ENCODE assay signal across 1 cellular context in genomic region chrX:149540621-149541520, GRCh38.
TF ChIP-seq lines count a peak whose summit lies in the region.

EOLA1 (plus strand) TSS chrX:149541012; CDS start chrX:149545631, 4,619 bp downstream.

TF ChIP-seq in HepG2, 621 proteins besides CTCF, POLR2A, EP300 and RAD21 (continued from another document and continues in another):
- TF ChIP-seq ZNF276 (CRISPR knock-in tag; IDR thresholded peaks at IDR 0.05; ENCODE audit: low read depth) = no peak
- no peak for TF ChIP-seq TRIM24 (CRISPR knock-in tag; IDR thresholded peaks at IDR 0.05)
- TF ChIP-seq PAX8 (CRISPR knock-in tag; IDR thresholded peaks at IDR 0.05; ENCODE audit: borderline replicate concordance) = no peak
- peak; percentile 89 for TF ChIP-seq ZNF143 (CRISPR knock-in tag; IDR thresholded peaks at IDR 0.05)
- TF ChIP-seq ZFP62 (CRISPR knock-in tag; IDR thresholded peaks at IDR 0.05) = no peak
- no peak for TF ChIP-seq REST (IDR thresholded peaks at IDR 0.05; ENCODE audit: borderline replicate concordance in 1 of 2, low read depth in 1 of 2, low read length in 2 of 2)
- TF ChIP-seq ZBTB43 (CRISPR knock-in tag; conservative IDR thresholded peaks at IDR 0.05) = no peak
- TF ChIP-seq ZSCAN21 (CRISPR knock-in tag; IDR thresholded peaks at IDR 0.05; ENCODE audit: borderline replicate concordance) = peak; percentile 32; the same call in 1 of the 2 replicates
- TF ChIP-seq AKAP8 (CRISPR knock-in tag; IDR thresholded peaks at IDR 0.05) = no peak
- no peak for TF ChIP-seq SMC3 (IDR thresholded peaks at IDR 0.05; ENCODE audit: low read length)
- no peak for TF ChIP-seq ZNF20 (CRISPR knock-in tag; IDR thresholded peaks at IDR 0.05)
- no peak for TF ChIP-seq ZXDC (CRISPR knock-in tag; IDR thresholded peaks at IDR 0.05)
- no peak for TF ChIP-seq ZNF720 (CRISPR knock-in tag; IDR thresholded peaks at IDR 0.05)
- TF ChIP-seq STAT5B (CRISPR knock-in tag; IDR thresholded peaks at IDR 0.05) = no peak
- TF ChIP-seq HINFP (CRISPR knock-in tag; IDR thresholded peaks at IDR 0.05; ENCODE audit: low read depth) = no peak
- no peak; the same call in 1 of the 2 replicates for TF ChIP-seq ZFP90 (CRISPR knock-in tag; IDR thresholded peaks at IDR 0.05; ENCODE audit: borderline replicate concordance)
- no peak for TF ChIP-seq TRAFD1 (CRISPR knock-in tag; IDR thresholded peaks at IDR 0.05; ENCODE audit: borderline replicate concordance)
- no peak for TF ChIP-seq ZNF749 (CRISPR knock-in tag; IDR thresholded peaks at IDR 0.05; ENCODE audit: borderline replicate concordance)
- no peak for TF ChIP-seq RXRB (CRISPR knock-in tag; IDR thresholded peaks at IDR 0.05; ENCODE audit: borderline replicate concordance)
- peak; percentile 48; the same call in 1 of the 2 replicates for TF ChIP-seq MED1 (CRISPR knock-in tag; IDR thresholded peaks at IDR 0.05)
- peak; percentile 90 for TF ChIP-seq HOXA3 (CRISPR knock-in tag; IDR thresholded peaks at IDR 0.05)
- TF ChIP-seq AFF4 (CRISPR knock-in tag; IDR thresholded peaks at IDR 0.05) = no peak
- no peak for TF ChIP-seq ZNF3 (CRISPR knock-in tag; IDR thresholded peaks at IDR 0.05)
- TF ChIP-seq ZBTB8A (CRISPR knock-in tag; IDR thresholded peaks at IDR 0.05; ENCODE audit: borderline replicate concordance, low read depth) = no peak
- no peak for TF ChIP-seq JUN (CRISPR knock-in tag; IDR thresholded peaks at IDR 0.05)
- no peak for TF ChIP-seq CC2D1A (CRISPR knock-in tag; IDR thresholded peaks at IDR 0.05)
- TF ChIP-seq NBN (conservative IDR thresholded peaks at IDR 0.05) = no peak
- TF ChIP-seq SP2 (CRISPR knock-in tag; IDR thresholded peaks at IDR 0.05) = peak; percentile 35; the same call in 1 of the 2 replicates
- TF ChIP-seq NR2F2 (IDR thresholded peaks at IDR 0.05; ENCODE audit: borderline replicate concordance, low read depth) = no peak
- no peak for TF ChIP-seq NR2F1 (CRISPR knock-in tag; IDR thresholded peaks at IDR 0.05)
- TF ChIP-seq CREM (IDR thresholded peaks at IDR 0.05) = peak; percentile 76
- no peak for TF ChIP-seq CREM (CRISPR knock-in tag; IDR thresholded peaks at IDR 0.05)
- no peak for TF ChIP-seq BCL6 (CRISPR knock-in tag; IDR thresholded peaks at IDR 0.05)
- TF ChIP-seq ZUFSP (CRISPR knock-in tag; IDR thresholded peaks at IDR 0.05; ENCODE audit: borderline replicate concordance) = no peak
- no peak for TF ChIP-seq SRSF1 (optimal IDR thresholded peaks at IDR 0.05; ENCODE audit: low read depth, low read length)
- TF ChIP-seq ZMYM2 (CRISPR knock-in tag; IDR thresholded peaks at IDR 0.05) = 0 out of 2 replicates have a peak, but pooled peaks have one; percentile 26
- TF ChIP-seq FOXP4 (CRISPR knock-in tag; IDR thresholded peaks at IDR 0.05) = peak; percentile 37; the same call in 1 of the 2 replicates
- no peak for TF ChIP-seq SP140L (CRISPR knock-in tag; IDR thresholded peaks at IDR 0.05; ENCODE audit: borderline replicate concordance)
- TF ChIP-seq TFDP1 (CRISPR knock-in tag; IDR thresholded peaks at IDR 0.05; ENCODE audit: borderline replicate concordance) = peak; percentile 69; the same call in 1 of the 2 replicates
